Comparison of ENCODE assay signal across 8 cellular contexts in genomic region chr7:142855401-142855743, GRCh38. TPM values are rescaled to one million over a fixed set of nuclear protein-coding genes. Genes with fewer than 3 reads are reported as not detected.
DNase-seq lines count a peak whose midpoint lies in the region; ATAC-seq and TF ChIP-seq lines count a peak whose summit lies in the region.

No MANE protein-coding gene starts in this region.

- H2BK120ac ChIP-seq in neuronal stem cell (ENCODE audit: low read depth, low read length) = no peak overlapping the region

- WGBS in neuronal stem cell (ENCODE audit: extremely low coverage in 2 of 2, insufficient read length in 2 of 2, insufficient replicate concordance in 1 of 2), 2 donors = no CpG with 5 or more reads among the region's 9 CpGs

- peak overlapping the region; percentile 94 for H3K18ac ChIP-seq in neuronal stem cell (ENCODE audit: low read length)

- H3K27ac Mint-ChIP-seq in effector memory CD8-positive, alpha-beta T cell = no peak overlapping the region

- H3K36me3 ChIP-seq in MG63 = no peaks in the 10 kb centered on the region
- no peaks in the 10 kb centered on the region for H3K36me3 ChIP-seq in neuronal stem cell (replicated peaks in 1 of 2; ENCODE audit: control insufficient read depth in 2 of 2, insufficient read depth in 2 of 2, low read length in 2 of 2)

- peak overlapping the region; percentile 96 for H2BK5ac ChIP-seq in neuronal stem cell (ENCODE audit: low read length)

- ATAC-seq in GM18505 (IDR thresholded peaks at IDR 0.05; ENCODE audit: unreplicated experiment) = peak; percentile 1
- ATAC-seq in effector memory CD8-positive, alpha-beta T cell (replicated peaks) = no peak
- no peak for ATAC-seq in HG02623 (IDR thresholded peaks at IDR 0.05; ENCODE audit: unreplicated experiment)

- H3K4ac ChIP-seq in neuronal stem cell (ENCODE audit: low read length) = no peak overlapping the region

- CTCF ChIA-PET in HEK293T (lab: Yijun Ruan, JAX) = interaction anchor here (0.7 to 2.1 kb wide), 5 partner anchors 11 to 231 kb away, joined by 3 to 7 read pairs (median 3); no protein-coding TSS in a partner anchor

- H3K27me3 ChIP-seq in MG63 (peaks cover 4% of the 10 kb centered on the region; the same call in 1 of the 2 replicates), neuronal stem cell (ENCODE audit: control insufficient read depth in 3 of 3, insufficient read depth in 3 of 3, low read depth in 1 of 3, low read length in 3 of 3) (peaks cover 0 to 41% (median 8%) of the 10 kb centered on the region in 3 experiments)

- peak overlapping the region; percentile 48 for H4K8ac ChIP-seq in neuronal stem cell (ENCODE audit: low read depth, low read length)

- H3K9me3 ChIP-seq in MG63 (no peaks in the 10 kb centered on the region), neuronal stem cell (replicated peaks in 1 of 2; ENCODE audit: control insufficient read depth in 2 of 2, insufficient read depth in 1 of 2, low read depth in 1 of 2, low read length in 2 of 2) (no peaks in the 10 kb centered on the region)

- POLR2A ChIA-PET in HEK293T (lab: Yijun Ruan, JAX) = interaction anchor here (1.0 kb wide), 1 partner anchor 17 kb away, joined by 3 read pairs; no protein-coding TSS in a partner anchor

- H3K36me3 Mint-ChIP-seq in effector memory CD8-positive, alpha-beta T cell (ENCODE audit: insufficient read depth) = no peaks in the 10 kb centered on the region

- peaks cover 12 to 16% of the 10 kb centered on the region in 2 donors for H3K4me1 Mint-ChIP-seq in effector memory CD8-positive, alpha-beta T cell (ENCODE audit: low read depth in 2 of 2)

- H4K91ac ChIP-seq in neuronal stem cell (ENCODE audit: low read depth, low read length, poor library complexity) = no peak overlapping the region

- H2AFZ ChIP-seq in neuronal stem cell (ENCODE audit: low read length) = peak overlapping the region; percentile 96

- H3K9me3 Mint-ChIP-seq in effector memory CD8-positive, alpha-beta T cell = no peaks in the 10 kb centered on the region

- H3K14ac ChIP-seq in neuronal stem cell (ENCODE audit: low read length) = peak overlapping the region; percentile 82

- peak overlapping the region; percentile 30 for H2BK15ac ChIP-seq in neuronal stem cell (ENCODE audit: low read length)

- H3K4me1 ChIP-seq in neuronal stem cell (ENCODE audit: control insufficient read depth in 2 of 2, insufficient read depth in 1 of 2, low read depth in 1 of 2, low read length in 2 of 2) = peaks cover 0 to 6% of the 10 kb centered on the region in 2 donors

- TF ChIP-seq POLR2A in GM18505 (IDR thresholded peaks at IDR 0.05; ENCODE audit: borderline replicate concordance, extremely low read depth, insufficient read depth, insufficient read length) = no peak

- no peak for TF ChIP-seq CTCF in GM10266 (IDR thresholded peaks at IDR 0.05; ENCODE audit: control insufficient read depth, insufficient read depth, low read depth, missing control alignments)

- no peak overlapping the region for H2BK12ac ChIP-seq in neuronal stem cell (ENCODE audit: low read length)

- no peak overlapping the region for H2AK5ac ChIP-seq in neuronal stem cell (ENCODE audit: low read depth, low read length)

- peak overlapping the region; percentile 86 to 96 for H3K4me3 Mint-ChIP-seq in effector memory CD8-positive, alpha-beta T cell

- H3K27ac ChIP-seq in neuronal stem cell (replicated peaks; ENCODE audit: low read length) = no peak overlapping the region

- peak overlapping the region; percentile 50 for H3K4me3 ChIP-seq in MG63
- H3K4me3 ChIP-seq in neuronal stem cell (ENCODE audit: low read length in 2 of 2) = peak overlapping the region; percentile 52 to 85

- H3K9ac ChIP-seq in neuronal stem cell (ENCODE audit: low read depth, low read length, poor library complexity) = peak overlapping the region; percentile 70

- H3K27me3 Mint-ChIP-seq in effector memory CD8-positive, alpha-beta T cell = no peaks in the 10 kb centered on the region

- no peak for DNase-seq in MG63
- no peak for DNase-seq in effector memory CD8-positive, alpha-beta T cell
- DNase-seq in neuronal stem cell (ENCODE audit: low spot score) = no peak
- DNase-seq in putamen (ENCODE audit: low spot score) = no peak
- no peak for DNase-seq in GM10266 (ENCODE audit: extremely low spot score)
- no peak for DNase-seq in HEK293T (ENCODE audit: extremely low spot score)

- H3K4me2 ChIP-seq in neuronal stem cell (ENCODE audit: insufficient read depth, low read length, poor library complexity, severe bottlenecking) = peak overlapping the region; percentile 97

- peaks cover 3% of the 10 kb centered on the region for H3K79me1 ChIP-seq in neuronal stem cell (ENCODE audit: low read depth, low read length)

- H3K23ac ChIP-seq in neuronal stem cell (ENCODE audit: low read depth, low read length, poor library complexity) = peak overlapping the region; percentile 89

TF ChIP-seq in HEK293T, 16 proteins besides CTCF, POLR2A, EP300 and RAD21:
- TF ChIP-seq L3MBTL2 (conservative IDR thresholded peaks at IDR 0.05) (no peak), TARDBP (IDR thresholded peaks at IDR 0.05) (no peak), PKNOX1 (IDR thresholded peaks at IDR 0.05) (no peak), ZNF384 (IDR thresholded peaks at IDR 0.05) (no peak), FOXM1 (IDR thresholded peaks at IDR 0.05; ENCODE audit: borderline replicate concordance) (no peak), ELF4 (IDR thresholded peaks at IDR 0.05) (no peak), ARNT (IDR thresholded peaks at IDR 0.05) (no peak), NFRKB (IDR thresholded peaks at IDR 0.05) (no peak), SUZ12 (IDR thresholded peaks at IDR 0.05) (no peak), SP1 (IDR thresholded peaks at IDR 0.05) (no peak), HDGF (IDR thresholded peaks at IDR 0.05; ENCODE audit: borderline replicate concordance) (no peak), FOXA1 (IDR thresholded peaks at IDR 0.05) (no peak), FOXK2 (IDR thresholded peaks at IDR 0.05) (no peak), CTBP1 (IDR thresholded peaks at IDR 0.05; ENCODE audit: borderline replicate concordance) (no peak), BHLHE40 (IDR thresholded peaks at IDR 0.05; ENCODE audit: borderline replicate concordance) (no peak), LEF1 (IDR thresholded peaks at IDR 0.05; ENCODE audit: borderline replicate concordance) (no peak)

RNA-seq across cellular contexts. Expression of gene EPHB6, which starts 0.5 kb away (rescaled TPM):
- total RNA-seq in MG63 (2014; rRNA removed; shearing (Covaris generic); ENCODE audit: low replicate concordance) = 0.96 and 3.6 TPM in 2 replicates
- 9.7 TPM for polyA plus RNA-seq in neuronal stem cell (2013, experiment 1 of 2)
- 8.5 TPM for polyA plus RNA-seq in neuronal stem cell (2013, experiment 2 of 2)

RNA-seq across cellular contexts. Expression of gene TRPV6, which starts 30.2 kb away (rescaled TPM):
- not detected in 2 replicates for total RNA-seq in MG63 (2014; rRNA removed; shearing (Covaris generic); ENCODE audit: low replicate concordance)
- 0.04 TPM for polyA plus RNA-seq in neuronal stem cell (2013, experiment 1 of 2)
- 0.06 TPM for polyA plus RNA-seq in neuronal stem cell (2013, experiment 2 of 2)
